1 cellular context compared by ENCODE assay signal in the genomic region with DNA sequence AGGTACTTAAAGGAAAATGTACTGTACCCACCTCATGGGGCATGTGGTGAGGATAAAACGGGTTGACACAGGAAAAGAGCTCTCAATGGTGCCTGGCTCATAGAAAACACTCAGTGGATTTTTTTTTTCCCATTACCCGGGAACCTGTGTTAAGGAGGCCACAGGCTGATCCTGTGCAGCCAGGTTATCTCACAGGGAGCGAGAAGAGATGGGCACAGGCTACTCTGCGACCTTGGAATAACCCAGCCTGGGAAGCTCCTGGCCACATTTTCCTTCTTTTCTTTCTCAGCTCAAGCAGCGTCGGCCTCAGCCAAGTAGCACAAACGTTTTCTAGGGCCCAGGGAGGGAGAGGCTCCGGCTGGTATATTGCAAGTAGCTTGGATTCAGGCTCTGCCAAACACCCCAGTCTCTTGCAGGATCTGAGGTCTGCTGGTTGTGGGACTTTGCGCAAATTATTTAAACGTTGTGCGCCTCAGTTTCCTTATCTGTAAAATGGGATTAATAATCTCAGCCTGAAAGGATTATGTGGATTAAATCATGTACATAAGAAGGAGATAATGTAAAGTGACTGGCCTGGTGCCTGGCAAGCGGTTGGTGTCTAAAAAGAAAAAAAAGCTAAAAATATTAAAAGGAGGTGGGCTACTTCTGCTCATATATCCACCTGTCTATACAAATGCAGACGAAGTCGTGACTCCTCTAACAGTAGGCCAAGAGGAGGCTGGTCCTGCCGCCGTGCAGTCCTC.
TF ChIP-seq lines count a peak whose summit lies in the region.

No MANE protein-coding gene starts in this region.

TF ChIP-seq in K562, 482 proteins besides CTCF, POLR2A, EP300 and RAD21 (continued from another document):
- TF ChIP-seq PML (IDR thresholded peaks at IDR 0.05; ENCODE audit: low read length) (peak; percentile 38), NFYB (IDR thresholded peaks at IDR 0.05; ENCODE audit: extremely low read depth, insufficient read length) (no peak), ELF4 (CRISPR knock-in tag; IDR thresholded peaks at IDR 0.05) (0 out of 2 replicates have a peak, but pooled peaks have one; percentile 10), RBM25 (IDR thresholded peaks at IDR 0.05; ENCODE audit: low read depth, low read length, severe bottlenecking) (peak; percentile 94), ZBTB40 (IDR thresholded peaks at IDR 0.05) (peak; percentile 5), ZBTB40 (CRISPR knock-in tag; IDR thresholded peaks at IDR 0.05) (no peak), ZNF589 (CRISPR knock-in tag; IDR thresholded peaks at IDR 0.05; ENCODE audit: low read depth) (peak; percentile 62; the same call in 1 of the 2 replicates), BRD9 (IDR thresholded peaks at IDR 0.05; ENCODE audit: low read depth, partially characterized antibody) (peak; percentile 40), NFRKB (IDR thresholded peaks at IDR 0.05; ENCODE audit: low read depth) (0 out of 2 replicates have a peak, but pooled peaks have one; percentile 44)
